17 cellular contexts compared by ENCODE assay signal in the genomic region with DNA sequence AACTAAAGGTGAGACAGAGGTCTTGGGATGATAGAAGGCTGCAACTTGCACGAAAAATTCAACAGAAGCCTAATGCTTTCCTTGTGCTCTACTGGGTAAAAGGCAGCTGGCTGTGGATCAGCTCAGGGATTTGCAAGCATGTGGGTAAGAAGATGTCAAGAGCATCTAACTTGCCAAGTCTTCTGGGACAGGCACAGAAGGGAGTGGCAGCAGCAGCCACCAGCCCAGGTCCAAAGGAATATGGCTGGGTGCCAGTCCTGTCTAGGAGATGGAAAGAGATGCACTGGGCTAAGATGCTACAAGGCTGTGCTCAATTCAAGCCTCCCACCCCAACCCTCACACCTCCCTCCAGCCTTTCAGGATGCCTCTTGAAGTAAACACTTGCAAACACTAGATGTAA.
"Had no signal": no experiment of that assay in that cellular context is flagged by ENCODE, and none has a peak within 500 bp of the region (broad histone marks: within the 10 kb centered on the region; RNA-seq: fewer than 3 reads in every experiment).

No MANE protein-coding gene starts in this region.

- H3K27me3 ChIP-seq: testis had no signal

- H3K4me3 ChIP-seq: testis had no signal

- H3K4me3 Mint-ChIP-seq: activated B cell treated with CpG ODN at 0.5 μM for 24 hours; activated CD4-positive, alpha-beta memory T cell treated with anti-CD3 and anti-CD28 coated beads for 36 hours; activated naive CD8-positive, alpha-beta T cell; activated T-helper 1 cell treated with anti-CD3 and anti-CD28 coated beads, Interleukin-12 subunit alpha, Interleukin-12 subunit beta, Interleukin-2, Interleukin-4 antibody, amounts not matched to agents 30 ng/mL and 10 ng/mL and 1 ng/mL, durations not matched to agents 14 hours and 24 hours and 36 hours; dendritic cell treated with granulocyte-macrophage colony-stimulating factor and Interleukin-4, amounts not matched to agents 40 ng/mL and 50 ng/mL, for 4 days had no signal

- H3K27ac ChIP-seq: testis had no signal

- DNase-seq: activated B cell treated with CpG ODN at 0.5 μM for 24 hours; activated CD4-positive, alpha-beta memory T cell treated with anti-CD3 and anti-CD28 coated beads for 36 hours; activated CD4-positive, alpha-beta T cell treated with anti-CD3 and anti-CD28 coated beads for 4 hours; activated gamma-delta T cell treated with Interleukin-2 at 50 U/mL for 16 hours; activated T-cell treated with anti-CD3 and anti-CD28 coated beads for 4 hours; effector CD8-positive, alpha-beta T cell; hypothalamus; islet precursor cell; midbrain; stimulated activated CD4-positive, alpha-beta T cell treated with anti-CD3 and anti-CD28 coated beads, Interleukin-2, amount 100 ng/mL, for 48 hours; T-helper 1 cell; T-helper 9 cell; testis had no signal

- H3K27me3 Mint-ChIP-seq: activated B cell treated with CpG ODN at 0.5 μM for 24 hours had no signal

- H3K27ac Mint-ChIP-seq: activated B cell treated with CpG ODN at 0.5 μM for 24 hours; activated CD4-positive, alpha-beta memory T cell treated with anti-CD3 and anti-CD28 coated beads for 36 hours; activated T-helper 1 cell treated with anti-CD3 and anti-CD28 coated beads, Interleukin-12 subunit alpha, Interleukin-12 subunit beta, Interleukin-2, Interleukin-4 antibody, amounts not matched to agents 30 ng/mL and 10 ng/mL and 1 ng/mL, durations not matched to agents 14 hours and 24 hours and 36 hours; progenitor cell of endocrine pancreas had no signal

- H3K4me1 ChIP-seq: testis had no signal

- H3K36me3 Mint-ChIP-seq: activated CD4-positive, alpha-beta memory T cell treated with anti-CD3 and anti-CD28 coated beads for 36 hours had no signal

- H3K9me3 ChIP-seq: testis had no signal
